Comparison of ENCODE assay signal across 17 cellular contexts in the genomic region with DNA sequence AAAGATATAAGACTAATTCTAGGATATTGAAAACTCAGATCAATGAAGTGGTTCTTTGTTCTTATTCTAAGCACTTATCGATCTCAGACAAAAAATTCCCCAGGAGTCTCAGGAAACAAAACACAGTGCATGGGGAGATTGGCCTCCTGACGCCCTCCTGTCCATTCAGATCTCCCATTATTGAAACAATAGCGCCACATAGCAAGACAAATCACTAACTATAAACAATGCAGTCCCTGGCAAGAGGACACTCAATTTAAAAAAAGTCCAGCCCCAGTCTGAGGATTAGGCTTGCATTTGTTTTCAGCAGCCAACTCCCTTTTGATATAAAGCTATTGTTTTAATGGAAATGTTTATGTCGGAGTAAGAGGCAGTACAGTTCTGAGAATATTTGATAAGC.
"Had no signal": no experiment of that assay in that cellular context is flagged by ENCODE, and none has a peak within 500 bp of the region (broad histone marks: within the 10 kb centered on the region; RNA-seq: fewer than 3 reads in every experiment).

No MANE protein-coding gene starts in this region.

- DNase-seq: dorsolateral prefrontal cortex; effector CD4-positive, alpha-beta T cell; head of caudate nucleus; left ventricle myocardium superior; lower lobe of right lung; mucosa of descending colon; naive B cell; nucleus accumbens; psoas muscle; right cardiac atrium; sigmoid colon; stimulated activated CD4-positive, alpha-beta T cell treated with anti-CD3 and anti-CD28 coated beads, Interleukin-2, amount 100 ng/mL, for 24 hours; stimulated activated CD4-positive, alpha-beta T cell treated with anti-CD3 and anti-CD28 coated beads, Interleukin-4, amount 100 ng/mL, for 24 hours; stimulated activated naive CD8-positive, alpha-beta T cell treated with anti-CD3 and anti-CD28 coated beads, Interleukin-15, Interleukin-2, amounts not matched to agents 100 U/mL and 50 U/mL, for 24 hours; substantia nigra; upper lobe of left lung had no signal

- ATAC-seq: left ventricle myocardium superior; lower lobe of right lung; mucosa of descending colon; psoas muscle; right cardiac atrium; stimulated activated effector memory CD8-positive, alpha-beta T cell treated with anti-CD3 and anti-CD28 coated beads, Interleukin-12 subunit alpha, Interleukin-12 subunit beta, amount 100 ng/mL, for 72 hours; stimulated activated naive CD8-positive, alpha-beta T cell treated with anti-CD3 and anti-CD28 coated beads, Interleukin-15, Interleukin-2, amounts not matched to agents 100 U/mL and 50 U/mL, for 24 hours had no signal
